In genomic region chr10:102624094-102624493, GRCh38 we compare ENCODE assay signal across 18 cellular contexts.
"Had no signal": no experiment of that assay in that cellular context is flagged by ENCODE, and none has a peak within 500 bp of the region (broad histone marks: within the 10 kb centered on the region; RNA-seq: fewer than 3 reads in every experiment).

No MANE protein-coding gene starts in this region.

- H3K36me3 Mint-ChIP-seq: activated naive CD4-positive, alpha-beta T cell treated with anti-CD3 and anti-CD28 coated beads, Interleukin-2, amount 50 U/mL, for 72 hours; naive B cell; WTC11 had no signal

- H3K4me3 ChIP-seq: coronary artery, transverse colon had no signal

- H3K4me1 Mint-ChIP-seq: immature natural killer cell had no signal

- DNase-seq: activated CD4-positive, alpha-beta memory T cell treated with anti-CD3 and anti-CD28 coated beads, Interleukin-2, amount 10 ng/mL, durations not matched to agents 7 days and 5 days; activated CD4-positive, alpha-beta T cell treated with anti-CD3 and anti-CD28 coated beads for 4 hours; activated effector memory CD4-positive, alpha-beta T cell treated with anti-CD3 and anti-CD28 coated beads, Interleukin-2, amount 50 U/mL, for 16 hours; activated T-cell treated with anti-CD3 and anti-CD28 coated beads, Interleukin-2, amount 50 U/mL, for 4 hours; central memory CD4-positive, alpha-beta T cell; foreskin melanocyte; head of caudate nucleus; immature natural killer cell; mammary epithelial cell; naive B cell; stimulated activated CD4-positive, alpha-beta T cell treated with anti-CD3 and anti-CD28 coated beads, Interleukin-2, amount 100 ng/mL, for 48 hours; stimulated activated naive B cell treated with anti-CD40 and anti-IgM and Interleukin-4, amounts not matched to agents 10 μg/mL and 1 μg/mL and 100 μg/mL, for 72 hours; substantia nigra; transverse colon had no signal

- H3K9me3 ChIP-seq: transverse colon had no signal

- H3K9me3 Mint-ChIP-seq: activated CD4-positive, alpha-beta memory T cell treated with anti-CD3 and anti-CD28 coated beads, Interleukin-2, amount 10 ng/mL, durations not matched to agents 7 days and 5 days; activated naive CD4-positive, alpha-beta T cell treated with anti-CD3 and anti-CD28 coated beads, Interleukin-2, amount 50 U/mL, for 72 hours; activated T-cell treated with anti-CD3 and anti-CD28 coated beads, Interleukin-2, amount 50 U/mL, for 4 hours; immature natural killer cell; naive B cell; stimulated activated naive B cell treated with anti-CD40 and anti-IgM and Interleukin-4, amounts not matched to agents 10 μg/mL and 1 μg/mL and 100 μg/mL, for 72 hours; T-helper 1 cell treated with Interleukin-12 subunit alpha and Interleukin-12 subunit beta and Interleukin-4 antibody, amounts not matched to agents 30 μg/mL and 1 μg/mL, for 36 hours; WTC11 had no signal

- ATAC-seq: activated naive CD4-positive, alpha-beta T cell treated with anti-CD3 and anti-CD28 coated beads, Interleukin-2, amount 50 U/mL, for 72 hours; activated T-cell treated with anti-CD3 and anti-CD28 coated beads, Interleukin-2, amount 50 U/mL, for 4 hours; stimulated activated naive B cell treated with anti-CD40 and anti-IgM and Interleukin-4, amounts not matched to agents 10 μg/mL and 1 μg/mL and 100 μg/mL, for 72 hours; WTC11 had no signal

- H3K27me3 Mint-ChIP-seq: activated CD4-positive, alpha-beta memory T cell treated with anti-CD3 and anti-CD28 coated beads, Interleukin-2, amount 10 ng/mL, durations not matched to agents 7 days and 5 days; naive B cell; stimulated activated naive B cell treated with anti-CD40 and anti-IgM and Interleukin-4, amounts not matched to agents 10 μg/mL and 1 μg/mL and 100 μg/mL, for 72 hours had no signal

- H3K36me3 ChIP-seq: transverse colon had no signal

- H3K27me3 ChIP-seq: transverse colon had no signal

- H3K4me3 Mint-ChIP-seq: activated CD4-positive, alpha-beta memory T cell treated with anti-CD3 and anti-CD28 coated beads, Interleukin-2, amount 10 ng/mL, durations not matched to agents 7 days and 5 days; activated T-cell treated with anti-CD3 and anti-CD28 coated beads, Interleukin-2, amount 50 U/mL, for 4 hours; immature natural killer cell; naive B cell; stimulated activated naive B cell treated with anti-CD40 and anti-IgM and Interleukin-4, amounts not matched to agents 10 μg/mL and 1 μg/mL and 100 μg/mL, for 72 hours; T-helper 1 cell treated with Interleukin-12 subunit alpha and Interleukin-12 subunit beta and Interleukin-4 antibody, amounts not matched to agents 30 μg/mL and 1 μg/mL, for 36 hours; WTC11 had no signal

- H3K27ac Mint-ChIP-seq: activated CD4-positive, alpha-beta memory T cell treated with anti-CD3 and anti-CD28 coated beads, Interleukin-2, amount 10 ng/mL, durations not matched to agents 7 days and 5 days; activated naive CD4-positive, alpha-beta T cell treated with anti-CD3 and anti-CD28 coated beads, Interleukin-2, amount 50 U/mL, for 72 hours; immature natural killer cell; stimulated activated naive B cell treated with anti-CD40 and anti-IgM and Interleukin-4, amounts not matched to agents 10 μg/mL and 1 μg/mL and 100 μg/mL, for 72 hours; T-helper 1 cell treated with Interleukin-12 subunit alpha and Interleukin-12 subunit beta and Interleukin-4 antibody, amounts not matched to agents 30 μg/mL and 1 μg/mL, for 36 hours; WTC11 had no signal

- H3K27ac ChIP-seq: transverse colon had no signal
